1 cellular context compared by ENCODE assay signal in the genomic region with DNA sequence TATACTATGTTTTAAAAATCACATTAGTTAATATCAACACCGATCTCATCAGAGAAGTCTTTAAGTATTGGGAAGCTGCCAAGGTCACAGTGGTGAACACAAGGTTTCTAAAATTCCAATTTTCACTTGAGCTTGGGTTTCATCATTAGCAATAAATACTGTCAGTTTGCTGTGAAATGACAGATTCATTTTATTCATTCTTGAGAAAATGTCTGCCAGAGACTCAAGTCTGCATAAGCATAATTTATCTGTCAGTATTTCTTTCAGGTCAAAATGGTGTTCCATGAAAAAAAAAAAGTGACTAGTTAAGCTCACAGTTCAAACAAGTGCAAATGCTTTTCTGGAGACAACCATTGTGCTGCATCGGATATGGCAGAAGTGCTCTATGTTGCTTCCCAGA.
A peak's percentile ranks its signal among the peaks of the same experiment; 100 is the strongest.
TF ChIP-seq lines count a peak whose summit lies in the region.

No MANE protein-coding gene starts in this region.

TF ChIP-seq in K562, 482 proteins besides CTCF, POLR2A, EP300 and RAD21 (continued from another document):
- TF ChIP-seq, protein P1, sequence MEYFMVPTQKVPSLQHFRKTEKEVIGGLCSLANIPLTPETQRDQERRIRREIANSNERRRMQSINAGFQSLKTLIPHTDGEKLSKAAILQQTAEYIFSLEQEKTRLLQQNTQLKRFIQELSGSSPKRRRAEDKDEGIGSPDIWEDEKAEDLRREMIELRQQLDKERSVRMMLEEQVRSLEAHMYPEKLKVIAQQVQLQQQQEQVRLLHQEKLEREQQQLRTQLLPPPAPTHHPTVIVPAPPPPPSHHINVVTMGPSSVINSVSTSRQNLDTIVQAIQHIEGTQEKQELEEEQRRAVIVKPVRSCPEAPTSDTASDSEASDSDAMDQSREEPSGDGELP (CRISPR knock-in tag; IDR thresholded peaks at IDR 0.05; ENCODE audit: borderline replicate concordance), result no peak
- TF ChIP-seq ZNF12 (CRISPR knock-in tag; IDR thresholded peaks at IDR 0.05), result no peak
- no peak for TF ChIP-seq CHCHD3 (CRISPR knock-in tag; IDR thresholded peaks at IDR 0.05)
- no peak for TF ChIP-seq SNRNP70 (optimal IDR thresholded peaks at IDR 0.05; ENCODE audit: low read depth, low read length)
- TF ChIP-seq TCF15 (CRISPR knock-in tag; IDR thresholded peaks at IDR 0.05), result no peak
- TF ChIP-seq HCFC1 (IDR thresholded peaks at IDR 0.05; ENCODE audit: low read depth, low read length), result no peak
- no peak for TF ChIP-seq BDP1 (IDR thresholded peaks at IDR 0.05; ENCODE audit: insufficient read depth, insufficient read length)
- TF ChIP-seq, protein P2, sequence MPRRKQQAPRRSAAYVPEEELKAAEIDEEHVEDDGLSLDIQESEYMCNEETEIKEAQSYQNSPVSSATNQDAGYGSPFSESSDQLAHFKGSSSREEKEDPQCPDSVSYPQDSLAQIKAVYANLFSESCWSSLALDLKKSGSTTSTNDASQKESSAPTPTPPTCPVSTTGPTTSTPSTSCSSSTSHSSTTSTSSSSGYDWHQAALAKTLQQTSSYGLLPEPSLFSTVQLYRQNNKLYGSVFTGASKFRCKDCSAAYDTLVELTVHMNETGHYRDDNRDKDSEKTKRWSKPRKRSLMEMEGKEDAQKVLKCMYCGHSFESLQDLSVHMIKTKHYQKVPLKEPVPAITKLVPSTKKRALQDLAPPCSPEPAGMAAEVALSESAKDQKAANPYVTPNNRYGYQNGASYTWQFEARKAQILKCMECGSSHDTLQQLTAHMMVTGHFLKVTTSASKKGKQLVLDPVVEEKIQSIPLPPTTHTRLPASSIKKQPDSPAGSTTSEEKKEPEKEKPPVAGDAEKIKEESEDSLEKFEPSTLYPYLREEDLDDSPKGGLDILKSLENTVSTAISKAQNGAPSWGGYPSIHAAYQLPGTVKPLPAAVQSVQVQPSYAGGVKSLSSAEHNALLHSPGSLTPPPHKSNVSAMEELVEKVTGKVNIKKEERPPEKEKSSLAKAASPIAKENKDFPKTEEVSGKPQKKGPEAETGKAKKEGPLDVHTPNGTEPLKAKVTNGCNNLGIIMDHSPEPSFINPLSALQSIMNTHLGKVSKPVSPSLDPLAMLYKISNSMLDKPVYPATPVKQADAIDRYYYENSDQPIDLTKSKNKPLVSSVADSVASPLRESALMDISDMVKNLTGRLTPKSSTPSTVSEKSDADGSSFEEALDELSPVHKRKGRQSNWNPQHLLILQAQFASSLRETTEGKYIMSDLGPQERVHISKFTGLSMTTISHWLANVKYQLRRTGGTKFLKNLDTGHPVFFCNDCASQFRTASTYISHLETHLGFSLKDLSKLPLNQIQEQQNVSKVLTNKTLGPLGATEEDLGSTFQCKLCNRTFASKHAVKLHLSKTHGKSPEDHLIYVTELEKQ (CRISPR knock-in tag; IDR thresholded peaks at IDR 0.05), result no peak
- peak; percentile 30; the same call in 1 of the 2 replicates for TF ChIP-seq ELF1 (tag; IDR thresholded peaks at IDR 0.05)
